In genomic region chr6:1625352-1625773, GRCh38 we compare ENCODE assay signal across 1 cellular context.
TF ChIP-seq lines count a peak whose summit lies in the region.

No MANE protein-coding gene starts in this region.

TF ChIP-seq in K562, 482 proteins besides CTCF, POLR2A, EP300 and RAD21 (continued from another document):
- TF ChIP-seq ZNF512 (tag; IDR thresholded peaks at IDR 0.05) (peak; percentile 70; the same call in 1 of the 2 replicates), POLR2G (IDR thresholded peaks at IDR 0.05; ENCODE audit: low read depth, low read length) (no peak)
